8 cellular contexts compared by ENCODE assay signal in the genomic region with DNA sequence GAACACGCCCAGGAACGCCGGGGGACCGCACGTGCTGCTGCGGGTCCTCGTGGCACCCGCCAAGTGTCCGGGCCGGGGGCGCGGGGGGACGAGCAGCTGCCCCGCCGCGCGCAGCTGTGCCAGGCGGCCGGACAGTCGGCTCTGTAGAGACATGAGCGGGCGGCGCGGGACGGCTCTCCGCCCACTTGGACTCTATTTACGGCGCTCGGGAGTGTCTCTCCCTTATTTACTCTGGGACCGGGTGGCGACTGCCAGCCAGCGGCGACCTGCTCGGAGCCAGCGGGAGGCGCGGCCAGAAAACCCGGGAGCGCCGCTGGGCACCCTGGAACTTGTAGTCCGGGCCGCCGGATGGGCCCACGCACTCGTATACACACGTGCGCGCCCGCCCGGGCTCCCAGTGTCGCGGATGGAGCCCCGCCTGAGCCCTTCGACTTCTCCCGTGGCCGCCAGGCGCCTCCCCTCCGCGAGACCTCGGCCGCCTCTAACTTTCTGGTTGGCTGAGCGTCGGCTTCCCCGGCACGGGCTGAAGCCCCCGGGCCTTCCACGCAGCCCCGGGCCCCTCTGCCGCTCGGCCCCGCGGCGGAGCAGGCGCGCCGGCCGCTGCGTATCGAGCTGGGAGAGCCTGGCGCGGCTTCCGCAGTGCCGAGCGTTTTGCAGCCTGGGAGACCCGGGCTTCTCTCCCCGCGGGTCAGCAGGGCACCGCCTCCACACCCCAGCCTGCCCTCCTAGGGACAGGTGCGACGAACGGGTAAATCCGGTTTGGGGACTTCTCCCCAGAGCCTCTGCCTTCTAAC. TPM values are rescaled to one million over a fixed set of nuclear protein-coding genes. Genes with fewer than 3 reads are reported as not detected.
DNase-seq lines count a peak whose midpoint lies in the region; TF ChIP-seq lines count a peak whose summit lies in the region.

A gene with protein sequence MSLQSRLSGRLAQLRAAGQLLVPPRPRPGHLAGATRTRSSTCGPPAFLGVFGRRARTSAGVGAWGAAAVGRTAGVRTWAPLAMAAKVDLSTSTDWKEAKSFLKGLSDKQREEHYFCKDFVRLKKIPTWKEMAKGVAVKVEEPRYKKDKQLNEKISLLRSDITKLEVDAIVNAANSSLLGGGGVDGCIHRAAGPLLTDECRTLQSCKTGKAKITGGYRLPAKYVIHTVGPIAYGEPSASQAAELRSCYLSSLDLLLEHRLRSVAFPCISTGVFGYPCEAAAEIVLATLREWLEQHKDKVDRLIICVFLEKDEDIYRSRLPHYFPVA (minus strand): TSS at position 272 of the 794 bp plus-strand sequence. CDS start 119 bp downstream, at position 153.

- H4K20me1 ChIP-seq in GM23248 (ENCODE audit: insufficient read depth), result no peaks in the 10 kb centered on the region

- H3K9me3 ChIP-seq in GM23248 (ENCODE audit: low read depth) (no peaks in the 10 kb centered on the region), neuron (ENCODE audit: low read length) (no peaks in the 10 kb centered on the region)

- no peak for TF ChIP-seq CTCF in LNCaP clone FGC (IDR thresholded peaks at IDR 0.05; ENCODE audit: control insufficient read depth, extremely low read depth, insufficient read depth)
- no peak for TF ChIP-seq CTCF in subcutaneous adipose tissue (IDR thresholded peaks at IDR 0.05; ENCODE audit: low read depth)

- H3K36me3 ChIP-seq in GM23248 (ENCODE audit: low read depth), result no peaks in the 10 kb centered on the region
- no peaks in the 10 kb centered on the region for H3K36me3 ChIP-seq in neuron (ENCODE audit: insufficient read depth, low read length)

- H3K27me3 ChIP-seq in GM23248 (replicated peaks; ENCODE audit: insufficient read depth), result no peaks in the 10 kb centered on the region
- H3K27me3 ChIP-seq in neuron (ENCODE audit: insufficient read depth, low read length), result no peaks in the 10 kb centered on the region

- H3K4me3 ChIP-seq in GM23248, result peak within 1 kb of the TSS; percentile 76
- H3K4me3 ChIP-seq in LNCaP clone FGC (ENCODE audit: low read depth, low read length), result peak within 1 kb of the TSS; percentile 69
- H3K4me3 ChIP-seq in neuron (ENCODE audit: low read length), result peak within 1 kb of the TSS; percentile 81

- peaks cover 3% of the 10 kb centered on the region; the same call in 1 of the 2 replicates for H3K4me1 ChIP-seq in GM23248 (ENCODE audit: insufficient read depth)
- H3K4me1 ChIP-seq in neuron (ENCODE audit: insufficient read depth, low read length), result peaks cover 3% of the 10 kb centered on the region

- H3K9me2 ChIP-seq in GM23248 (ENCODE audit: insufficient read depth), result no peaks in the 10 kb centered on the region

- peak within 1 kb of the TSS; percentile 64 for H3K4me2 ChIP-seq in GM23248 (ENCODE audit: unreplicated experiment)

- H2AFZ ChIP-seq in GM23248, result peak within 1 kb of the TSS; percentile 86
- peak within 1 kb of the TSS; percentile 87 for H2AFZ ChIP-seq in neuron (ENCODE audit: low read depth, low read length)

- no peaks in the 10 kb centered on the region for H3K79me2 ChIP-seq in GM23248 (ENCODE audit: insufficient read depth)

- peak within 1 kb of the TSS; percentile 67 for H3K9ac ChIP-seq in GM23248

- H3K27ac ChIP-seq in GM23248, result no peak within 1 kb of the TSS

- 1 to 2% methylated on average over 53 to 57 of the region's 92 CpGs for WGBS in GM23248 (ENCODE audit: low coverage in 1 of 2, low lambda C conversion rate in 2 of 2, missing lambda C conversion rate in 2 of 2), 2 experiments

- DNase-seq in DMS153 (lab: John Stamatoyannopoulos, UW), result peak; percentile 82
- DNase-seq in GM23248, result peak; percentile 95
- DNase-seq in LNCaP clone FGC (ENCODE audit: low read depth), result peak; percentile 94
- peak; percentile 82 to 90 for DNase-seq in SHP77 (lab: John Stamatoyannopoulos, UW)
- peak; percentile 57 for DNase-seq in activated gamma-delta T cell treated with anti-CD3 and anti-CD28 coated beads, Interleukin-2, amount 50 U/mL, for 16 hours (ENCODE audit: low read depth)
- DNase-seq in foreskin melanocyte, result peak; percentile 78

- H3F3A ChIP-seq in GM23248 (ENCODE audit: insufficient read depth), result no peaks in the 10 kb centered on the region

- in situ Hi-C loops in GM23248 (cut with MboI), result no loop called here

RNA-seq across cellular contexts. Expression of the gene that starts here (rescaled TPM):
- total RNA-seq in GM23248 (2014; rRNA removed; shearing (Covaris generic)), result 21.0 and 403 TPM in 2 replicates
- polyA plus RNA-seq in GM23248 (2016; fragmentation: Nextera tagmentation; extraction: Ambion mirVana), result 18.6 and 21.2 TPM in 2 replicates
- total RNA-seq in subcutaneous adipose tissue, result 10 to 100 TPM in 3 of 4 donors, 1 to 10 TPM in 1; 8.0 to 24.0 (median 19.8) TPM
